ENCODE assay signal across 1 cellular context in the genomic region with DNA sequence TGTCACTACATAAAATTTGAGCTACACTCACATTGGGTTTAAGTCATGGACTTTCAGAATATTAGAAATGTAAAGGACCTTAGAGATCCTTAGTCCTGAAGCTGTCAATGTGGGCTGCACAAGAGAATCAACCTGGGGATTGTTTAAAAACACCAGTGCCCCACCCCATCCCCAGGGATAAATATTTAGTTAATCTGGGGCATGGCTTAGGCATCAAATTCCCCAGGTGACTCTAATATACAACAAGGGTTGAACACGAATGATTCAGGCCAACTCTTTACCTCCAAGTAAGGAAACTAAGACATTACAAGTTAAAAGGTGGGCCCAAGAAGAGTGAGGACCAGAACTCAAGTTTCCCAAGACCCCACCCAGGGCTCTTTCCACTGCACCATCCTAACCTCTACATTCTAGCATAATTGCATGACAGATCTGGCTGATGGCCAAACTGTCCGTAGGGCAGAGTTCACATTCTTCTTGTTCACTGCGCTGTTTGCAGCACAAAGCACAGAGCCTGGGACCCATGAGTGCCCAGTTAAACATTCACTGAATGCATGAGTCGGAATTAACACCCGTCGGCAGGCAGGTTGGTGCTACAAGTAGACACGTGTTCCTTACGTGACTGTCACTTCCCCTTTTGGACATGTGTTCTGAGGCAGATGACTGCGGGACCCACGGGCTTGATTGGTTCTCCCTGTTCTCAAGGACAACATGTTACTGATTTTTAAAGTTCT.
TF ChIP-seq lines count a peak whose summit lies in the region.

No MANE protein-coding gene starts in this region.

TF ChIP-seq in SK-N-SH treated with all-trans-retinoic acid at 6 μM for 48 hours, 23 proteins besides CTCF, POLR2A, EP300 and RAD21 (continued from another document):
- TF ChIP-seq TSHZ2 (CRISPR knock-in tag; IDR thresholded peaks at IDR 0.05): no peak
- TF ChIP-seq ZC3H10 (CRISPR knock-in tag; IDR thresholded peaks at IDR 0.05): no peak
- no peak for TF ChIP-seq GLIS3 (CRISPR knock-in tag; IDR thresholded peaks at IDR 0.05)
- TF ChIP-seq ZNF565 (CRISPR knock-in tag; conservative IDR thresholded peaks at IDR 0.05; ENCODE audit: low read depth): no peak
